In the genomic region with DNA sequence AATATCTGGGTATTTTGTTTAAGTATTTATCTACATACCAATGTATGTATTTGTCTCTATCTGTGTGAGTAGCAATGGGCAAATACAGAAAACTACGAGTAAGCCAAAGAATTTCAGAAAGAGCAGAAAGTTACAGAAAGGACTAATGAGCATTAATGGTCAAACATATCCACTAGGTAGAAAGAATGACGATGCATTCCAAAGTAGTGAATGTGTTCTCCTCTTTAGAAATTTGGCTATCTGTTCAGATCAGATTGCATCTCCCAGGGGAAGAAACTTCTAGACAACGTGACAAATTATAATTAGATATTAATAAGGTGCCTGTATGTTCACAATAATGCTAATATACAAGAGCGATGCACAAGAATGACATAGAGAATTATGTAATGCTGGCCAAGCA, we compare ENCODE assay signal across 27 cellular contexts.
"Had no signal": no experiment of that assay in that cellular context is flagged by ENCODE, and none has a peak within 500 bp of the region (broad histone marks: within the 10 kb centered on the region; RNA-seq: fewer than 3 reads in every experiment).

No MANE protein-coding gene starts in this region.

- DNase-seq: activated CD4-positive, alpha-beta memory T cell treated with anti-CD3 and anti-CD28 coated beads for 36 hours; activated CD4-positive, alpha-beta T cell treated with anti-CD3 and anti-CD28 coated beads for 36 hours; activated CD4-positive, CD25-positive, alpha-beta regulatory T cell; activated CD4-positive, CD25-positive, alpha-beta regulatory T cell treated with anti-CD3 and anti-CD28 coated beads, Interleukin-2, amount 50 U/mL, for 72 hours; activated CD8-positive, alpha-beta memory T cell treated with anti-CD3 and anti-CD28 coated beads, Interleukin-2, amount 10 ng/mL, durations not matched to agents 7 days and 5 days; activated CD8-positive, alpha-beta memory T cell treated with anti-CD3 and anti-CD28 coated beads, Interleukin-2, amount 50 U/mL, for 4 hours; activated CD8-positive, alpha-beta T cell treated with anti-CD3 and anti-CD28 coated beads, Interleukin-2, amount 10 ng/mL, durations not matched to agents 7 days and 5 days; activated effector memory CD4-positive, alpha-beta T cell treated with anti-CD3 and anti-CD28 coated beads, Interleukin-2, amount 50 U/mL, for 16 hours; activated naive CD4-positive, alpha-beta T cell treated with anti-CD3 and anti-CD28 coated beads for 36 hours; activated naive CD8-positive, alpha-beta T cell treated with anti-CD3 and anti-CD28 coated beads for 36 hours; activated naive CD8-positive, alpha-beta T cell treated with anti-CD3 and anti-CD28 coated beads, Interleukin-2, amount 50 U/mL, for 24 hours; activated T-cell treated with anti-CD3 and anti-CD28 coated beads, Interleukin-2, amount 50 U/mL, for 1 hour; activated T-cell treated with anti-CD3 and anti-CD28 coated beads, Interleukin-2, amount 50 U/mL, for 48 hours; adrenal gland; amygdala; aorta; central memory CD4-positive, alpha-beta T cell; cerebellar nuclear complex; dorsolateral prefrontal cortex; effector memory CD4-positive, alpha-beta T cell; endodermal cell; foreskin keratinocyte; gastrocnemius medialis; glutamatergic neuron; heart left ventricle; T-helper 2 cell had no signal

- ATAC-seq: activated CD4-positive, alpha-beta T cell treated with anti-CD3 and anti-CD28 coated beads for 36 hours; activated CD8-positive, alpha-beta memory T cell treated with anti-CD3 and anti-CD28 coated beads, Interleukin-2, amount 10 ng/mL, durations not matched to agents 7 days and 5 days; activated CD8-positive, alpha-beta T cell treated with anti-CD3 and anti-CD28 coated beads, Interleukin-2, amount 10 ng/mL, durations not matched to agents 7 days and 5 days; activated naive CD8-positive, alpha-beta T cell treated with anti-CD3 and anti-CD28 coated beads, Interleukin-2, amount 50 U/mL, for 24 hours; esophagus mucosa; foreskin keratinocyte; gastrocnemius medialis; heart left ventricle had no signal
